Comparison of ENCODE assay signal across 20 cellular contexts in the genomic region with DNA sequence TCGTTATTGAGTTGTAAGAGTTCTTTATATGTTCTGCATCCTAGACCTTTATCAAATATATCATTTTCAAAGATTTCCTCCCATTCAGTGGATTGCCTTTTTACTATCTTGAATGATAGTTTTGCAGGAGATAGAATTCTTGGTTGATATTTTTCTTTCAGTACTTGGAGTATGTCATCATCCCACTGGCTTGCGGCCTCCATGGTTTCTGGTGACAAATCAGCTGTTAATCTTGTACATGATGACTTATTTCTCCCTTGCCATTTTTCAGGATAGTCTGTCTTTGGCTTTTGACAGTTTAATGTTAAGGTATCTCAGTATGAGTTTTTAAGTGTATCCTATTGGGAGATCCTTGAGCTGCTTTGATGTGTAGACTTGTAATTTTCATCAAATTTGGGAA. TPM values are rescaled to one million over a fixed set of nuclear protein-coding genes. Genes with fewer than 3 reads are reported as not detected.
"Had no signal": no experiment of that assay in that cellular context is flagged by ENCODE, and none has a peak within 500 bp of the region (broad histone marks: within the 10 kb centered on the region; RNA-seq: fewer than 3 reads in every experiment).

No MANE protein-coding gene starts in this region.

- H3K27ac Mint-ChIP-seq: activated naive CD8-positive, alpha-beta T cell treated with anti-CD3 and anti-CD28 coated beads, Interleukin-2, amount 10 ng/mL, durations not matched to agents 7 days and 5 days; nephron; stimulated activated naive B cell treated with anti-CD40 and anti-IgM and Interleukin-4, amounts not matched to agents 10 μg/mL and 1 μg/mL and 100 μg/mL, for 72 hours had no signal

- H3K27me3 ChIP-seq: colonic mucosa, heart left ventricle had no signal

- H3K9me3 ChIP-seq: prostate gland had no signal

- H3K4me1 ChIP-seq: colonic mucosa, heart left ventricle, prostate gland had no signal

- ATAC-seq: activated T-cell treated with anti-CD3 and anti-CD28 coated beads, Interleukin-2, amount 50 U/mL, for 4 hours; heart left ventricle; left lobe of liver; sciatic nerve; stimulated activated naive B cell treated with anti-CD40 and anti-IgM and Interleukin-4, amounts not matched to agents 10 μg/mL and 1 μg/mL and 100 μg/mL, for 72 hours had no signal

- H3K4me3 Mint-ChIP-seq: activated naive CD8-positive, alpha-beta T cell treated with anti-CD3 and anti-CD28 coated beads, Interleukin-2, amount 10 ng/mL, durations not matched to agents 7 days and 5 days; activated T-cell treated with anti-CD3 and anti-CD28 coated beads, Interleukin-2, amount 50 U/mL, for 4 hours; nephron had no signal

- H3K27ac ChIP-seq: colonic mucosa, heart left ventricle, prostate gland, WERI-Rb-1 had no signal

- H3K27me3 Mint-ChIP-seq: activated naive CD8-positive, alpha-beta T cell treated with anti-CD3 and anti-CD28 coated beads, Interleukin-2, amount 10 ng/mL, durations not matched to agents 7 days and 5 days; stimulated activated naive B cell treated with anti-CD40 and anti-IgM and Interleukin-4, amounts not matched to agents 10 μg/mL and 1 μg/mL and 100 μg/mL, for 72 hours had no signal

- H3K4me3 ChIP-seq: colonic mucosa, heart left ventricle, prostate gland had no signal

- H3K4me1 Mint-ChIP-seq: nephron had no signal

- DNase-seq: activated CD4-positive, alpha-beta T cell treated with anti-CD3 and anti-CD28 coated beads, Interleukin-2, amount 50 U/mL, for 4 hours; activated effector memory CD4-positive, alpha-beta T cell treated with anti-CD3 and anti-CD28 coated beads, Interleukin-2, amount 50 U/mL, for 16 hours; activated naive CD8-positive, alpha-beta T cell treated with anti-CD3 and anti-CD28 coated beads, Interleukin-2, amount 10 ng/mL, durations not matched to agents 7 days and 5 days; activated T-cell treated with anti-CD3 and anti-CD28 coated beads, Interleukin-2, amount 50 U/mL, for 4 hours; heart left ventricle; mesendoderm; stimulated activated CD4-positive, alpha-beta T cell treated with anti-CD3 and anti-CD28 coated beads, Interleukin-2, amount 100 ng/mL, for 24 hours; stimulated activated naive B cell treated with anti-CD40 and anti-IgM and Interleukin-4, amounts not matched to agents 10 μg/mL and 1 μg/mL and 100 μg/mL, for 72 hours; T-helper 9 cell; trophoblast cell; WERI-Rb-1 had no signal

RNA-seq across cellular contexts. Expression of a gene that starts 19.5 kb away (rescaled TPM):
- total RNA-seq: activated naive CD8-positive, alpha-beta T cell treated with anti-CD3 and anti-CD28 coated beads, Interleukin-2, amount 10 ng/mL, durations not matched to agents 7 days and 5 days; activated T-cell treated with anti-CD3 and anti-CD28 coated beads, Interleukin-2, amount 50 U/mL, for 4 hours; cardiac septum; colonic mucosa; fibroblast of lung; frontal cortex; heart left ventricle; left lobe of liver; omental fat pad; sciatic nerve had no signal
- polyA plus RNA-seq: fibroblast of lung, heart left ventricle had no signal

RNA-seq across cellular contexts. Expression of a gene that starts 28.9 kb away (rescaled TPM):
- total RNA-seq: activated naive CD8-positive, alpha-beta T cell treated with anti-CD3 and anti-CD28 coated beads, Interleukin-2, amount 10 ng/mL, durations not matched to agents 7 days and 5 days; activated T-cell treated with anti-CD3 and anti-CD28 coated beads, Interleukin-2, amount 50 U/mL, for 4 hours; cardiac septum; colonic mucosa; fibroblast of lung; frontal cortex; heart left ventricle; left lobe of liver; omental fat pad; prostate gland; sciatic nerve had no signal
- polyA plus RNA-seq: fibroblast of lung, heart left ventricle had no signal

RNA-seq across cellular contexts. Expression of a gene that starts 38.0 kb away (rescaled TPM):
- total RNA-seq: activated naive CD8-positive, alpha-beta T cell treated with anti-CD3 and anti-CD28 coated beads, Interleukin-2, amount 10 ng/mL, durations not matched to agents 7 days and 5 days; activated T-cell treated with anti-CD3 and anti-CD28 coated beads, Interleukin-2, amount 50 U/mL, for 4 hours; cardiac septum; colonic mucosa; fibroblast of lung; frontal cortex; heart left ventricle; left lobe of liver; omental fat pad; sciatic nerve had no signal
- polyA plus RNA-seq: fibroblast of lung, heart left ventricle had no signal

RNA-seq across cellular contexts. Expression of a gene that starts 47.6 kb away (rescaled TPM):
- total RNA-seq: activated naive CD8-positive, alpha-beta T cell treated with anti-CD3 and anti-CD28 coated beads, Interleukin-2, amount 10 ng/mL, durations not matched to agents 7 days and 5 days; activated T-cell treated with anti-CD3 and anti-CD28 coated beads, Interleukin-2, amount 50 U/mL, for 4 hours; cardiac septum; colonic mucosa; fibroblast of lung; frontal cortex; heart left ventricle; left lobe of liver; omental fat pad; prostate gland; sciatic nerve had no signal
- polyA plus RNA-seq: fibroblast of lung, heart left ventricle had no signal
